ENCODE assay signal across 8 cellular contexts in genomic region chr15:90062023-90062728, GRCh38. TPM values are rescaled to one million over a fixed set of nuclear protein-coding genes. Genes with fewer than 3 reads are reported as not detected.
A peak's percentile ranks its signal among the peaks of the same experiment; 100 is the strongest.
DNase-seq lines count a peak whose midpoint lies in the region; ATAC-seq, FAIRE-seq and TF ChIP-seq lines count a peak whose summit lies in the region.

No MANE protein-coding gene starts in this region.

- no peaks in the 10 kb centered on the region for H3K36me3 ChIP-seq in HUES48 (ENCODE audit: control insufficient read depth, insufficient read depth, low read length)
- H3K36me3 ChIP-seq in PC-3 (ENCODE audit: low read depth, low read length), result no peaks in the 10 kb centered on the region
- peaks cover 0 to 4% of the 10 kb centered on the region in 2 donors for H3K36me3 ChIP-seq in left lung

- H3K27me3 Mint-ChIP-seq in stimulated activated memory B cell treated with anti-CD40 and anti-IgM and Interleukin-4, amounts not matched to agents 10 μg/mL and 1 μg/mL and 100 μg/mL, for 72 hours, result no peaks in the 10 kb centered on the region

- peak overlapping the region; percentile 25 for H3K4me3 Mint-ChIP-seq in stimulated activated memory B cell treated with anti-CD40 and anti-IgM and Interleukin-4, amounts not matched to agents 10 μg/mL and 1 μg/mL and 100 μg/mL, for 72 hours

- H3K27ac ChIP-seq in HUES48 (ENCODE audit: low read depth, low read length) (peak overlapping the region; percentile 73), PC-3 (ENCODE audit: low read length) (no peak overlapping the region), left lung (peak overlapping the region; percentile 83 to 96)

- no peak overlapping the region; the same call in 1 of the 2 replicates for H3K4me3 ChIP-seq in HUES48 (ENCODE audit: low read depth, low read length)
- no peak overlapping the region for H3K4me3 ChIP-seq in PC-3 (ENCODE audit: low read length)
- no peak overlapping the region for H3K4me3 ChIP-seq in astrocyte of the spinal cord (ENCODE audit: low read depth, low read length)
- no peak overlapping the region for H3K4me3 ChIP-seq in left lung

- in situ Hi-C loops in astrocyte of the spinal cord (cut with HindIII; ENCODE audit: low sequenced_read_pairs), result no loop called here

- 0 out of 2 replicates have a peak overlapping the region, but pooled peaks have one; percentile 23 for H3K9ac ChIP-seq in HUES48 (ENCODE audit: low read depth, low read length)
- H3K9ac ChIP-seq in PC-3 (ENCODE audit: low read length), result no peak overlapping the region

- ATAC-seq in PC-3 (no peak), left lung (peak; percentile 52)
- ATAC-seq in stimulated activated memory B cell treated with anti-CD40 and anti-IgM and Interleukin-4, amounts not matched to agents 10 μg/mL and 1 μg/mL and 100 μg/mL, for 72 hours, result no peak

- no peak overlapping the region for H3K4me2 ChIP-seq in PC-3 (ENCODE audit: low read length)

- CTCF ChIA-PET in PC-3 (lab: Charles Lee), result interaction anchor here (1.1 kb wide), 1 partner anchor 57 kb away, joined by 3 read pairs; no protein-coding TSS in a partner anchor

- no peaks in the 10 kb centered on the region for H3K9me2 ChIP-seq in PC-3 (replicated peaks; ENCODE audit: low read length)

- H3K27me3 ChIP-seq in HUES48 (ENCODE audit: control insufficient read depth, insufficient read depth, low read length) (no peaks in the 10 kb centered on the region), PC-3 (ENCODE audit: low read length) (no peaks in the 10 kb centered on the region), left lung (no peaks in the 10 kb centered on the region)

- no peaks in the 10 kb centered on the region for H4K20me1 ChIP-seq in PC-3 (ENCODE audit: low read length)

- H3F3A ChIP-seq in PC-3 (ENCODE audit: low read length, unreplicated experiment), result no peaks in the 10 kb centered on the region

- DNase-seq in PC-3, result peak; percentile 19
- peak; percentile 23 for DNase-seq in astrocyte of the spinal cord (ENCODE audit: low read depth, low spot score)
- peak in 1 of 2 donors; percentile 80 for DNase-seq in left lung
- no peak for DNase-seq in SW 1271 (lab: John Stamatoyannopoulos, UW)
- DNase-seq in amniotic stem cell (lab: John Stamatoyannopoulos, UW), result no peak
- no peak for DNase-seq in frontal cortex (ENCODE audit: low spot score in 2 of 2)

- no peaks in the 10 kb centered on the region for H3K79me2 ChIP-seq in PC-3 (ENCODE audit: low read length)

- peak overlapping the region; percentile 95 for H3K27ac Mint-ChIP-seq in stimulated activated memory B cell treated with anti-CD40 and anti-IgM and Interleukin-4, amounts not matched to agents 10 μg/mL and 1 μg/mL and 100 μg/mL, for 72 hours

- intact Hi-C loops in PC-3 (cut with micrococcal nuclease), result no loop called here
- intact Hi-C loops in left lung (cut with DNase I), result no loop called here

- peaks cover 3% of the 10 kb centered on the region for H3K36me3 Mint-ChIP-seq in stimulated activated memory B cell treated with anti-CD40 and anti-IgM and Interleukin-4, amounts not matched to agents 10 μg/mL and 1 μg/mL and 100 μg/mL, for 72 hours

- no peak overlapping the region for H2AFZ ChIP-seq in PC-3 (ENCODE audit: low read length)

- H3K9me3 Mint-ChIP-seq in stimulated activated memory B cell treated with anti-CD40 and anti-IgM and Interleukin-4, amounts not matched to agents 10 μg/mL and 1 μg/mL and 100 μg/mL, for 72 hours, result no peaks in the 10 kb centered on the region

- peaks cover 45% of the 10 kb centered on the region for H3K4me1 ChIP-seq in HUES48 (ENCODE audit: control insufficient read depth, insufficient read depth, low read length)
- no peaks in the 10 kb centered on the region for H3K4me1 ChIP-seq in PC-3 (ENCODE audit: insufficient read depth, low read length)
- peaks cover 55 to 99% of the 10 kb centered on the region in 2 donors for H3K4me1 ChIP-seq in left lung

- H3K9me3 ChIP-seq in HUES48 (ENCODE audit: control insufficient read depth, insufficient read depth, low read length), result no peaks in the 10 kb centered on the region
- no peaks in the 10 kb centered on the region for H3K9me3 ChIP-seq in PC-3 (ENCODE audit: low read length)
- no peaks in the 10 kb centered on the region for H3K9me3 ChIP-seq in left lung

- POLR2A ChIA-PET in PC-3 (lab: Charles Lee; ENCODE audit: unreplicated experiment), result no interaction called here

- no peak for FAIRE-seq in frontal cortex (lab: Jason Lieb, UNC)

- peaks cover 80% of the 10 kb centered on the region for H3K4me1 Mint-ChIP-seq in stimulated activated memory B cell treated with anti-CD40 and anti-IgM and Interleukin-4, amounts not matched to agents 10 μg/mL and 1 μg/mL and 100 μg/mL, for 72 hours

- no TSS peak for BruUV-seq in PC-3 (replicated peaks; lab: Mats Ljungman, UMichigan)

- TF ChIP-seq CTCF in PC-3 (conservative IDR thresholded peaks at IDR 0.05; ENCODE audit: low read depth, low read length) (no peak), astrocyte of the spinal cord (IDR thresholded peaks at IDR 0.05; ENCODE audit: low read depth, low read length) (no peak), left lung (IDR thresholded peaks at IDR 0.05) (no peak)

RNA-seq across cellular contexts. Expression of gene IDH2, which starts 40.1 kb away (rescaled TPM):
- total RNA-seq in PC-3 (2014; rRNA removed), result 80.6 and 94.1 TPM in 2 replicates
- total RNA-seq in left lung, result 10 to 100 TPM; 92.7 to 95.3 TPM
- 77.9 TPM for total RNA-seq in frontal cortex

Comparison
In these comparisons a context has a peak if more than half of its experiments do, and no peak if none do; other contexts are left out.
1. DNase-seq: peak in PC-3 (single experiment) and astrocyte of the spinal cord (single experiment); none in SW 1271 (0 of 2), amniotic stem cell (single experiment) and frontal cortex (0 of 2).